ENCODE assay signal across 26 cellular contexts in the genomic region with DNA sequence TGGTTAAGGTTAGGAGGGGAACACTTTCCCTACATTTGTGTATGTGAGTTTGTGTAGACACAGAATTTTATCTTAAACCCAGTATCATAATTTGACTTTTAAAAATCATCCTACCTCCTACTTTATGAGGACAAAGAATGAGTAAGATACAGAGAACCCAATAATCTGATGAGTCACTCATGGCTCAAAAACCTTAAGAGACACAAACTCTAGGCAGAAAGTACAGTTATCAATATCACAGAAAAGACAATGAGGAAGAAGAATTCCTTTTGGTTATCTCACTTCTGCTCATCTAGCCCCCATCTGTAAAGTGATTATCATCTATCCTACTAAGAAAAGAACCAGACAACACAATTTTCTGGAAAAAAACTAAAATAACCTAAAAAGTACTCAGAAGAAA.
DNase-seq lines count a peak whose midpoint lies in the region; ATAC-seq and TF ChIP-seq lines count a peak whose summit lies in the region.
"Had no signal": no experiment of that assay in that cellular context is flagged by ENCODE, and none has a peak within 500 bp of the region (broad histone marks: within the 10 kb centered on the region; RNA-seq: fewer than 3 reads in every experiment).

No MANE protein-coding gene starts in this region.

- no peak overlapping the region for H2BK5ac ChIP-seq in IMR-90 (ENCODE audit: low read depth, low read length, poor library complexity, severe bottlenecking)

- H3K14ac ChIP-seq in IMR-90 (replicated peaks; ENCODE audit: low read depth, low read length) = no peak overlapping the region

- H3K79me2 ChIP-seq in osteoblast (ENCODE audit: insufficient read depth, low read length) = peaks cover 19% of the 10 kb centered on the region

- no peak for ATAC-seq in IMR-90 (ENCODE audit: low read depth)
- no peak for ATAC-seq in HG03520 (IDR thresholded peaks at IDR 0.05; ENCODE audit: unreplicated experiment)
- ATAC-seq in GM21825 (IDR thresholded peaks at IDR 0.05; ENCODE audit: unreplicated experiment) = no peak
- ATAC-seq: Panc1, sciatic nerve, T-cell had no signal

- H3K23ac ChIP-seq in IMR-90 (ENCODE audit: low read depth, low read length) = no peak overlapping the region

- no peak overlapping the region for H3K4me3 ChIP-seq in IMR-90 (ENCODE audit: insufficient read depth, low read depth, low read length)
- no peak overlapping the region for H3K4me3 ChIP-seq in astrocyte of the spinal cord (ENCODE audit: low read depth, low read length)
- no peak overlapping the region for H3K4me3 ChIP-seq in osteoblast (ENCODE audit: insufficient read depth, low read length)
- no peak overlapping the region for H3K4me3 ChIP-seq in spleen
- H3K4me3 ChIP-seq: coronary artery, neural progenitor cell, SJSA1, stomach, tibial nerve had no signal

- no peak overlapping the region for H4K91ac ChIP-seq in IMR-90 (ENCODE audit: insufficient read depth, low read depth, low read length)

- peaks cover 6% of the 10 kb centered on the region for H3K4me1 ChIP-seq in IMR-90 (ENCODE audit: control insufficient read depth, insufficient read depth, low read length)
- H3K4me1 ChIP-seq in osteoblast (ENCODE audit: insufficient read depth, low read length) = peaks cover 9% of the 10 kb centered on the region
- peaks cover 0 to 28% (median 12%) of the 10 kb centered on the region in 6 donors for H3K4me1 ChIP-seq in spleen

- peaks cover 8% of the 10 kb centered on the region; the same call in 1 of the 2 replicates for H3K9me1 ChIP-seq in IMR-90 (ENCODE audit: insufficient read depth, low read length)

- H3K4ac ChIP-seq in IMR-90 (ENCODE audit: low read depth, low read length) = no peak overlapping the region

- TF ChIP-seq RAD21 in IMR-90 (IDR thresholded peaks at IDR 0.05; ENCODE audit: low read length) = no peak

- in situ Hi-C loops in IMR-90 (cut with MboI; ENCODE audit: low sequenced_read_pairs) = no loop called here
- in situ Hi-C loops in astrocyte of the spinal cord (cut with HindIII; ENCODE audit: low sequenced_read_pairs) = no loop called here

- H2AK9ac ChIP-seq in IMR-90 (replicated peaks; ENCODE audit: low read depth, low read length, poor library complexity) = no peak overlapping the region

- no peak overlapping the region for H2BK20ac ChIP-seq in IMR-90 (ENCODE audit: low read depth, low read length)

- TF ChIP-seq POLR2A in IMR-90 (IDR thresholded peaks at IDR 0.05; ENCODE audit: low read depth, low read length) (no peak), spleen (IDR thresholded peaks at IDR 0.05) (no peak)

- intact Hi-C loops in IMR-90 (cut with micrococcal nuclease) = no loop called here
- intact Hi-C loops in spleen (cut with DNase I; ENCODE audit: low total_unique reads) = no loop called here

- H3K79me1 ChIP-seq in IMR-90 (ENCODE audit: low read depth in 1 of 2, low read length in 2 of 2) = peaks cover 49 to 87% of the 10 kb centered on the region in 2 experiments

- dilution Hi-C loops in IMR-90 (cut with HindIII; ENCODE audit: low sequenced_read_pairs, unreplicated experiment) = no loop called here

- H2AK5ac ChIP-seq in IMR-90 (ENCODE audit: low read depth, low read length) = no peak overlapping the region

- no peak overlapping the region for H2BK120ac ChIP-seq in IMR-90 (ENCODE audit: low read depth, low read length)

- H3K27ac ChIP-seq in IMR-90 (ENCODE audit: insufficient read depth, low read length) (no peak overlapping the region), osteoblast (ENCODE audit: low read depth, low read length) (no peak overlapping the region), spleen (no peak overlapping the region)
- H3K27ac ChIP-seq: coronary artery, HL-60, neural progenitor cell, SJSA1, stomach, tibial nerve had no signal

- CTCF ChIA-PET in IMR-90 (lab: Yijun Ruan, JAX) = no interaction called here

- H3K9me3 ChIP-seq in IMR-90 (ENCODE audit: control insufficient read depth, insufficient read depth, low read length) = no peaks in the 10 kb centered on the region
- H3K9me3 ChIP-seq in osteoblast (ENCODE audit: low read depth, low read length) = no peaks in the 10 kb centered on the region
- no peaks in the 10 kb centered on the region for H3K9me3 ChIP-seq in spleen
- H3K9me3 ChIP-seq: SJSA1, stomach, tibial nerve had no signal

- POLR2A ChIA-PET in IMR-90 (lab: Charles Lee; ENCODE audit: unreplicated experiment) = no interaction called here

- no peak overlapping the region for H4K5ac ChIP-seq in IMR-90 (ENCODE audit: low read depth, low read length)

- no TSS peak for BruUV-seq in IMR-90 (replicated peaks; lab: Mats Ljungman, UMichigan)

- H3K36me3 ChIP-seq in IMR-90 (ENCODE audit: control insufficient read depth, insufficient read depth, low read length) = no peaks in the 10 kb centered on the region; the same call in 1 of the 2 replicates
- no peaks in the 10 kb centered on the region for H3K36me3 ChIP-seq in osteoblast (ENCODE audit: insufficient read depth, low read length)
- no peaks in the 10 kb centered on the region for H3K36me3 ChIP-seq in spleen
- H3K36me3 ChIP-seq: neural progenitor cell, SJSA1, stomach, tibial nerve had no signal

- H4K20me1 ChIP-seq in IMR-90 (ENCODE audit: insufficient read depth, low read length) (peaks cover 14% of the 10 kb centered on the region; the same call in 1 of the 2 replicates), osteoblast (ENCODE audit: insufficient read depth, low read length) (no peaks in the 10 kb centered on the region)

- DNase-seq in GM03348 (ENCODE audit: low spot score) (peak; percentile 33), IMR-90 (peak; percentile 59), astrocyte of the spinal cord (ENCODE audit: low read depth, low spot score) (peak; percentile 39), osteoblast (ENCODE audit: insufficient read length, low spot score, missing footprints) (peak; percentile 51), spleen (no peak)
- DNase-seq: activated CD4-positive, alpha-beta T cell treated with anti-CD3 and anti-CD28 coated beads, Interleukin-2, amount 10 ng/mL, durations not matched to agents 24 days and 14 days; activated naive CD4-positive, alpha-beta T cell treated with Interleukin-2 at 50 U/mL for 16 hours; activated T-cell treated with anti-CD3 and anti-CD28 coated beads, Interleukin-2, amount 50 U/mL, for 48 hours; amniotic stem cell; DMS53; NCI-H2171; NCI-H524; NK-92 treated with Interleukin-12 subunit alpha and Interleukin-12 subunit beta, amount 100 ng/mL, for 24 hours; posterior cingulate gyrus; stimulated activated CD4-positive, alpha-beta T cell treated with anti-CD3 and anti-CD28 coated beads, Interleukin-15, amount 100 ng/mL, for 24 hours; stomach; T-cell had no signal

- no peak overlapping the region for H2AFZ ChIP-seq in IMR-90 (replicated peaks; ENCODE audit: low read length, poor library complexity)
- no peak overlapping the region for H2AFZ ChIP-seq in osteoblast (ENCODE audit: low read length)
- H2AFZ ChIP-seq: neural progenitor cell had no signal

- TF ChIP-seq CTCF in IMR-90 (conservative IDR thresholded peaks at IDR 0.05; ENCODE audit: low read depth, low read length) (no peak), astrocyte of the spinal cord (IDR thresholded peaks at IDR 0.05; ENCODE audit: low read depth, low read length) (no peak), osteoblast (IDR thresholded peaks at IDR 0.05; ENCODE audit: extremely low read depth, low read depth, low read length) (no peak), spleen (IDR thresholded peaks at IDR 0.05 in 8 of 11, conservative IDR thresholded peaks at IDR 0.05 in 3 of 11) (no peak)

- H3K9ac ChIP-seq in IMR-90 (ENCODE audit: low read depth, low read length) = no peak overlapping the region
- H3K9ac ChIP-seq: neural progenitor cell had no signal

- H3K27me3 ChIP-seq in IMR-90 (ENCODE audit: control insufficient read depth, insufficient read depth, low read length) (no peaks in the 10 kb centered on the region), osteoblast (ENCODE audit: insufficient read depth, low read length) (no peaks in the 10 kb centered on the region), spleen (replicated peaks in 1 of 7) (no peaks in the 10 kb centered on the region)
- H3K27me3 ChIP-seq: neural progenitor cell, SJSA1, stomach, tibial nerve had no signal

- no peak overlapping the region for H4K8ac ChIP-seq in IMR-90 (ENCODE audit: low read depth in 2 of 2, low read length in 2 of 2)

- no peak overlapping the region for H2BK15ac ChIP-seq in IMR-90 (ENCODE audit: low read depth, low read length)

- H3K18ac ChIP-seq in IMR-90 (ENCODE audit: low read depth, low read length) = no peak overlapping the region

- H3K4me2 ChIP-seq in IMR-90 (ENCODE audit: low read depth, low read length) = no peak overlapping the region
- H3K4me2 ChIP-seq in osteoblast (ENCODE audit: insufficient read depth, low read length) = no peak overlapping the region
- H3K4me2 ChIP-seq: neural progenitor cell had no signal

- no peak overlapping the region for H3K56ac ChIP-seq in IMR-90 (ENCODE audit: extremely low read depth, insufficient read depth, low read length)

TF ChIP-seq in IMR-90, 13 proteins besides CTCF, POLR2A, EP300 and RAD21:
- TF ChIP-seq RCOR1 (IDR thresholded peaks at IDR 0.05; ENCODE audit: insufficient replicate concordance, low read length) = no peak
- TF ChIP-seq FOS (IDR thresholded peaks at IDR 0.05; ENCODE audit: low read depth, low read length) = peak; percentile 50; the same call in 1 of the 2 replicates
- TF ChIP-seq, protein P1, sequence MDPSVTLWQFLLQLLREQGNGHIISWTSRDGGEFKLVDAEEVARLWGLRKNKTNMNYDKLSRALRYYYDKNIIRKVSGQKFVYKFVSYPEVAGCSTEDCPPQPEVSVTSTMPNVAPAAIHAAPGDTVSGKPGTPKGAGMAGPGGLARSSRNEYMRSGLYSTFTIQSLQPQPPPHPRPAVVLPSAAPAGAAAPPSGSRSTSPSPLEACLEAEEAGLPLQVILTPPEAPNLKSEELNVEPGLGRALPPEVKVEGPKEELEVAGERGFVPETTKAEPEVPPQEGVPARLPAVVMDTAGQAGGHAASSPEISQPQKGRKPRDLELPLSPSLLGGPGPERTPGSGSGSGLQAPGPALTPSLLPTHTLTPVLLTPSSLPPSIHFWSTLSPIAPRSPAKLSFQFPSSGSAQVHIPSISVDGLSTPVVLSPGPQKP (IDR thresholded peaks at IDR 0.05; ENCODE audit: borderline replicate concordance, low read depth, low read length) = no peak
- peak; percentile 79 for TF ChIP-seq NFE2L2 (IDR thresholded peaks at IDR 0.05; ENCODE audit: low read depth, low read length)
- TF ChIP-seq, protein P2, sequence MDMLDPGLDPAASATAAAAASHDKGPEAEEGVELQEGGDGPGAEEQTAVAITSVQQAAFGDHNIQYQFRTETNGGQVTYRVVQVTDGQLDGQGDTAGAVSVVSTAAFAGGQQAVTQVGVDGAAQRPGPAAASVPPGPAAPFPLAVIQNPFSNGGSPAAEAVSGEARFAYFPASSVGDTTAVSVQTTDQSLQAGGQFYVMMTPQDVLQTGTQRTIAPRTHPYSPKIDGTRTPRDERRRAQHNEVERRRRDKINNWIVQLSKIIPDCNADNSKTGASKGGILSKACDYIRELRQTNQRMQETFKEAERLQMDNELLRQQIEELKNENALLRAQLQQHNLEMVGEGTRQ (IDR thresholded peaks at IDR 0.05; ENCODE audit: low read depth, low read length) = no peak
- TF ChIP-seq MAZ (IDR thresholded peaks at IDR 0.05; ENCODE audit: borderline replicate concordance, low read depth, low read length) = no peak
